17 cellular contexts compared by ENCODE assay signal in genomic region chr1:115336741-115337140, GRCh38. TPM values are rescaled to one million over a fixed set of nuclear protein-coding genes. Genes with fewer than 3 reads are reported as not detected.
DNase-seq lines count a peak whose midpoint lies in the region; ATAC-seq, FAIRE-seq and TF ChIP-seq lines count a peak whose summit lies in the region.
"Had no signal": no experiment of that assay in that cellular context is flagged by ENCODE, and none has a peak within 500 bp of the region (broad histone marks: within the 10 kb centered on the region; RNA-seq: fewer than 3 reads in every experiment).

No MANE protein-coding gene starts in this region.

- H3K4me3 Mint-ChIP-seq in H9 (peak overlapping the region; percentile 75 to 77), T-helper 17 cell (no peak overlapping the region)
- no peak overlapping the region for H3K4me3 Mint-ChIP-seq in activated naive CD4-positive, alpha-beta T cell treated with anti-CD3 and anti-CD28 coated beads, Interleukin-2, amount 10 ng/mL, durations not matched to agents 7 days and 5 days
- H3K4me3 Mint-ChIP-seq: activated T-helper 17 cell treated with anti-CD3 and anti-CD28 coated beads, Interleukin-2, amount 50 U/mL, for 72 hours had no signal

- H4K20me1 ChIP-seq in H9 (ENCODE audit: control insufficient read depth, insufficient read depth, insufficient read length) (peaks cover 3% of the 10 kb centered on the region), keratinocyte (ENCODE audit: control insufficient read depth, extremely low read depth, insufficient read depth, low read length) (no peaks in the 10 kb centered on the region)
- H4K20me1 ChIP-seq: BLaER1 had no signal

- H3K23me2 ChIP-seq in H9 (ENCODE audit: insufficient read length, low read depth, low read length, poor library complexity, severe bottlenecking) = peaks cover 11% of the 10 kb centered on the region

- no peak overlapping the region for H3K23ac ChIP-seq in H9 (ENCODE audit: insufficient read length, low read depth, low read length)

- H3K9me3 Mint-ChIP-seq in H9 = no peaks in the 10 kb centered on the region
- H3K9me3 Mint-ChIP-seq in activated naive CD4-positive, alpha-beta T cell treated with anti-CD3 and anti-CD28 coated beads, Interleukin-2, amount 10 ng/mL, durations not matched to agents 7 days and 5 days = no peaks in the 10 kb centered on the region
- H3K9me3 Mint-ChIP-seq: activated T-helper 17 cell treated with anti-CD3 and anti-CD28 coated beads, Interleukin-2, amount 50 U/mL, for 72 hours had no signal

- CTCF ChIA-PET in A673 (lab: Charles Lee) = no interaction called here
- CTCF ChIA-PET in activated naive CD4-positive, alpha-beta T cell treated with anti-CD3 and anti-CD28 coated beads, Interleukin-2, amount 10 ng/mL, durations not matched to agents 7 days and 5 days (lab: Charles Lee) = no interaction called here

- H3K9ac ChIP-seq in H9 (ENCODE audit: extremely low read depth, insufficient read length, low read length) (no peak overlapping the region), keratinocyte (ENCODE audit: control insufficient read depth, extremely low read depth, insufficient read depth, low read length) (peak overlapping the region; percentile 81)
- H3K9ac ChIP-seq: BLaER1 had no signal

- H3K4me1 ChIP-seq in A673 (ENCODE audit: insufficient read depth, low read length, poor library complexity, severe bottlenecking) (peaks cover 5% of the 10 kb centered on the region), H9 (ENCODE audit: insufficient read depth, low read length) (no peaks in the 10 kb centered on the region), keratinocyte (ENCODE audit: control insufficient read depth, extremely low read depth, insufficient read depth, low read length) (peaks cover 42% of the 10 kb centered on the region)

- H2BK15ac ChIP-seq in H9 (ENCODE audit: low read depth, low read length) = no peak overlapping the region

- no peak overlapping the region for H3K56ac ChIP-seq in H9 (ENCODE audit: insufficient read length, low read depth, low read length)

- H3K4me3 ChIP-seq in A673 (ENCODE audit: low read depth, low read length, poor library complexity, severe bottlenecking) = no peak overlapping the region
- peak overlapping the region; percentile 91 for H3K4me3 ChIP-seq in WI38 (ENCODE audit: low read depth, low read length)
- peak overlapping the region in 1 of 3 experiments; percentile 84 for H3K4me3 ChIP-seq in keratinocyte (ENCODE audit: control insufficient read depth in 2 of 3, extremely low read depth in 1 of 3, insufficient read depth in 2 of 3, low read depth in 1 of 3, low read length in 3 of 3)
- H3K4me3 ChIP-seq: BLaER1 had no signal

- H3K36me3 Mint-ChIP-seq in H9 (ENCODE audit: insufficient read depth in 1 of 3, low read depth in 3 of 3) (no peaks in the 10 kb centered on the region), T-helper 17 cell (ENCODE audit: low read depth) (no peaks in the 10 kb centered on the region)
- no peaks in the 10 kb centered on the region for H3K36me3 Mint-ChIP-seq in activated naive CD4-positive, alpha-beta T cell treated with anti-CD3 and anti-CD28 coated beads, Interleukin-2, amount 10 ng/mL, durations not matched to agents 7 days and 5 days

- no peak overlapping the region for H3K27ac Mint-ChIP-seq in H9
- H3K27ac Mint-ChIP-seq in activated naive CD4-positive, alpha-beta T cell treated with anti-CD3 and anti-CD28 coated beads, Interleukin-2, amount 10 ng/mL, durations not matched to agents 7 days and 5 days = no peak overlapping the region
- H3K27ac Mint-ChIP-seq in T-helper 17 cell = no peak overlapping the region
- H3K27ac Mint-ChIP-seq: activated T-helper 17 cell treated with anti-CD3 and anti-CD28 coated beads, Interleukin-2, amount 50 U/mL, for 72 hours had no signal

- ATAC-seq in GM21367 (IDR thresholded peaks at IDR 0.05; ENCODE audit: unreplicated experiment) (no peak), T-helper 17 cell (no peak)
- ATAC-seq: activated T-helper 17 cell treated with anti-CD3 and anti-CD28 coated beads, Interleukin-2, amount 50 U/mL, for 72 hours had no signal

- no peak overlapping the region for H3K27ac ChIP-seq in A673 (ENCODE audit: low read depth, low read length, poor library complexity, severe bottlenecking)
- no peak overlapping the region for H3K27ac ChIP-seq in H9 (ENCODE audit: insufficient read length, low read depth, low read length)
- H3K27ac ChIP-seq in keratinocyte (ENCODE audit: control insufficient read depth, insufficient read depth, low read length) = no peak overlapping the region
- H3K27ac ChIP-seq: BLaER1 had no signal

- H2BK5ac ChIP-seq in H9 (ENCODE audit: insufficient read length, low read length) = no peak overlapping the region

- H4K5ac ChIP-seq in H9 (ENCODE audit: insufficient read length, low read depth, low read length) = no peak overlapping the region

- POLR2A ChIA-PET in A673 (lab: Charles Lee; ENCODE audit: low non-redundant PET) = no interaction called here

- H3K4ac ChIP-seq in H9 (ENCODE audit: low read depth, low read length) = no peak overlapping the region

- no peak overlapping the region for H2AK5ac ChIP-seq in H9 (ENCODE audit: insufficient read length, low read length)

- dilution Hi-C loops in keratinocyte (cut with MboI; ENCODE audit: extremely low pct_ligation_motif_present, low sequenced_read_pairs) = no loop called here

- no peaks in the 10 kb centered on the region for H3K79me2 ChIP-seq in H9 (ENCODE audit: insufficient read depth, low read length)
- H3K79me2 ChIP-seq in keratinocyte (ENCODE audit: control insufficient read depth, insufficient read depth, low read length) = no peaks in the 10 kb centered on the region

- no TSS peak for BruUV-seq in A673 (replicated peaks; lab: Mats Ljungman, UMichigan)

- no peaks in the 10 kb centered on the region for H3K79me1 ChIP-seq in H9 (ENCODE audit: insufficient read depth, low read depth, low read length, poor library complexity, severe bottlenecking)

- TF ChIP-seq CTCF in A673 (conservative IDR thresholded peaks at IDR 0.05; ENCODE audit: low read depth, low read length) (no peak), H9 (conservative IDR thresholded peaks at IDR 0.05) (no peak), WI38 (IDR thresholded peaks at IDR 0.05; ENCODE audit: low read depth, low read length) (no peak), keratinocyte (optimal IDR thresholded peaks at IDR 0.05 in 1 of 3, IDR thresholded peaks at IDR 0.05 in 1 of 3, conservative IDR thresholded peaks at IDR 0.05 in 1 of 3; ENCODE audit: extremely low read depth in 1 of 3, insufficient read depth in 2 of 3, low read length in 3 of 3) (no peak)

- no peak overlapping the region for H3T11ph ChIP-seq in H9 (ENCODE audit: low read length)

- H3K27me3 ChIP-seq in A673 (replicated peaks; ENCODE audit: insufficient read depth, low read depth, low read length, poor library complexity) (peaks cover 16% of the 10 kb centered on the region), H9 (ENCODE audit: insufficient read depth, low read length) (peaks cover 18% of the 10 kb centered on the region; the same call in 1 of the 2 replicates), keratinocyte (ENCODE audit: control insufficient read depth, extremely low read depth, insufficient read depth, low read length) (no peaks in the 10 kb centered on the region)
- H3K27me3 ChIP-seq: BLaER1 had no signal

- H3K18ac ChIP-seq in H9 (ENCODE audit: insufficient read length, low read depth, low read length) = no peak overlapping the region

- H3K36me3 ChIP-seq in A673 (ENCODE audit: insufficient read depth, low read length, poor library complexity, severe bottlenecking) (no peaks in the 10 kb centered on the region), keratinocyte (ENCODE audit: control insufficient read depth in 2 of 2, extremely low read depth in 1 of 2, insufficient read depth in 2 of 2, low read length in 2 of 2) (peaks cover 0 to 3% of the 10 kb centered on the region in 2 experiments)
- H3K36me3 ChIP-seq: BLaER1 had no signal

- no peak overlapping the region for H2AFZ ChIP-seq in H9 (ENCODE audit: low read length)
- H2AFZ ChIP-seq in keratinocyte (ENCODE audit: control insufficient read depth, low read length) = no peak overlapping the region

- H2BK12ac ChIP-seq in H9 (ENCODE audit: insufficient read length, low read depth, low read length) = no peak overlapping the region

- H4K91ac ChIP-seq in H9 (ENCODE audit: insufficient read length, low read depth, low read length) = no peak overlapping the region

- H3K9me1 ChIP-seq in keratinocyte (ENCODE audit: control insufficient read depth, extremely low read depth, insufficient read depth, low read length) = no peaks in the 10 kb centered on the region

- no peak overlapping the region for H3K14ac ChIP-seq in H9 (ENCODE audit: insufficient read depth, low read length)

- H3K9me3 ChIP-seq in A673 (ENCODE audit: low read depth, low read length, poor library complexity, severe bottlenecking) (no peaks in the 10 kb centered on the region), H9 (ENCODE audit: control insufficient read depth, low read depth, low read length) (no peaks in the 10 kb centered on the region), keratinocyte (ENCODE audit: control insufficient read depth, low read depth, low read length) (no peaks in the 10 kb centered on the region), T-helper 17 cell (ENCODE audit: control insufficient read depth, low read length, poor library complexity, severe bottlenecking) (no peaks in the 10 kb centered on the region)

- DNase-seq in A673 (ENCODE audit: low spot score) = peak; percentile 20
- DNase-seq in H9 = no peak
- no peak for DNase-seq in keratinocyte (ENCODE audit: low read depth, low spot score)
- DNase-seq in activated naive CD4-positive, alpha-beta T cell treated with anti-CD3 and anti-CD28 coated beads, Interleukin-2, amount 10 ng/mL, durations not matched to agents 7 days and 5 days = no peak
- no peak for DNase-seq in T-helper 17 cell
- DNase-seq in NK-92 (lab: John Stamatoyannopoulos, UW; ENCODE audit: unreplicated experiment) = no peak
- DNase-seq: KBM-7; NCI-H2029 treated with DMSO at 0.1 percent for 48 hours; OCI-M1; stimulated activated CD4-positive, alpha-beta T cell treated with anti-CD3 and anti-CD28 coated beads, Interleukin-2, amount 100 ng/mL, for 48 hours; stimulated activated naive CD4-positive, alpha-beta T cell had no signal

- peaks cover 11 to 13% of the 10 kb centered on the region in 2 experiments for H3K4me1 Mint-ChIP-seq in H9
- no peaks in the 10 kb centered on the region for H3K4me1 Mint-ChIP-seq in activated naive CD4-positive, alpha-beta T cell treated with anti-CD3 and anti-CD28 coated beads, Interleukin-2, amount 10 ng/mL, durations not matched to agents 7 days and 5 days
- peaks cover 2% of the 10 kb centered on the region for H3K4me1 Mint-ChIP-seq in T-helper 17 cell

- H4K8ac ChIP-seq in H9 (replicated peaks; ENCODE audit: insufficient read length, low read depth, low read length) = no peak overlapping the region

- H2BK20ac ChIP-seq in H9 (ENCODE audit: low read depth, low read length, poor library complexity, severe bottlenecking) = no peak overlapping the region

- H2BK120ac ChIP-seq in H9 (ENCODE audit: low read depth, low read length, poor library complexity, severe bottlenecking) = no peak overlapping the region

- no peak for FAIRE-seq in keratinocyte (lab: Jason Lieb, UNC)
- FAIRE-seq: GM18507 had no signal

- no CpG with 5 or more reads among the region's 3 CpGs for WGBS in H9 (ENCODE audit: extremely low coverage, insufficient read length, low lambda C conversion rate)

- H3K27me3 Mint-ChIP-seq in H9 (ENCODE audit: low read depth) (peaks cover 79% of the 10 kb centered on the region), T-helper 17 cell (peaks cover 63% of the 10 kb centered on the region)
- H3K27me3 Mint-ChIP-seq in activated naive CD4-positive, alpha-beta T cell treated with anti-CD3 and anti-CD28 coated beads, Interleukin-2, amount 10 ng/mL, durations not matched to agents 7 days and 5 days = peaks cover 54% of the 10 kb centered on the region

- intact Hi-C loops in A673 (cut with micrococcal nuclease; ENCODE audit: unreplicated experiment) = loop anchor here (10.0 kb wide), 1 partner anchor 172 kb away; no protein-coding TSS in a partner anchor

- no peak overlapping the region for H3K4me2 ChIP-seq in H9 (ENCODE audit: insufficient read depth, insufficient read length, low read length)
- H3K4me2 ChIP-seq in keratinocyte (ENCODE audit: control insufficient read depth, extremely low read depth, insufficient read depth, low read depth, low read length) = peak overlapping the region; percentile 94
- H3K4me2 ChIP-seq: BLaER1 had no signal

RNA-seq across cellular contexts. Expression of gene NGF, which starts 1.3 kb away (rescaled TPM):
- 0.39 and 0.47 TPM in 2 replicates for total RNA-seq in A673 (2021)
- total RNA-seq in H9 (2021) = 0.22 TPM in 1 of 2 replicates, not detected in the other
- polyA plus RNA-seq in keratinocyte = 1.1 to 2.8 TPM (median 1.2 TPM) in 3 replicates
- 2.1 TPM for polyA plus RNA-seq in keratinocyte (2011; ENCODE audit: low read depth)
- 0.72 and 1.3 TPM in 2 replicates for polyA plus RNA-seq in keratinocyte (2011; cell fraction: cytosol; rRNA removed)
- 1.8 and 3.1 TPM in 2 replicates for polyA plus RNA-seq in keratinocyte (2011; cell fraction: nucleus; rRNA removed)
- 1.9 TPM in 2 replicates for polyA plus RNA-seq in keratinocyte (2012; ENCODE audit: low replicate concordance)
- polyA minus RNA-seq in keratinocyte = 1.1 to 5.1 TPM (median 1.8 TPM) in 3 replicates
- not detected for polyA minus RNA-seq in keratinocyte (2011; cell fraction: cytosol; rRNA and poly(A)+ RNA removed)
- 0.42 and 0.62 TPM in 2 replicates for polyA minus RNA-seq in keratinocyte (2011; cell fraction: nucleus; rRNA and poly(A)+ RNA removed)
- not detected for total RNA-seq in T-helper 17 cell
- total RNA-seq: activated T-helper 17 cell treated with anti-CD3 and anti-CD28 coated beads, Interleukin-2, amount 50 U/mL, for 72 hours; T-helper 2 cell treated with Interferon-gamma antibody and Interleukin-4, amounts not matched to agents 100 ng/mL and 5 ng/mL, for 36 hours had no signal

Comparison
In these comparisons a context has a peak if more than half of its experiments do, and no peak if none do; other contexts are left out.
1. H3K4me3 Mint-ChIP-seq: peak in H9 (2 of 2); none in activated naive CD4-positive, alpha-beta T cell treated with anti-CD3 and anti-CD28 coated beads, Interleukin-2, amount 10 ng/mL, durations not matched to agents 7 days and 5 days (single experiment) and T-helper 17 cell (single experiment).